ENCODE assay signal across 7 cellular contexts in genomic region chr19:44723952-44724319, GRCh38. TPM values are rescaled to one million over a fixed set of nuclear protein-coding genes. Genes with fewer than 3 reads are reported as not detected.
A peak's percentile ranks its signal among the peaks of the same experiment; 100 is the strongest.
DNase-seq lines count a peak whose midpoint lies in the region; ATAC-seq, FAIRE-seq and TF ChIP-seq lines count a peak whose summit lies in the region.

No MANE protein-coding gene starts in this region.

- TF ChIP-seq POLR2A in GM12892 (IDR thresholded peaks at IDR 0.05; ENCODE audit: low read depth, low read length) = no peak

- H3K4me3 Mint-ChIP-seq in naive B cell = no peak overlapping the region

- H3K9me3 ChIP-seq in esophagus (ENCODE audit: control insufficient read depth in 2 of 2, insufficient read depth in 1 of 2, low read depth in 1 of 2, low read length in 1 of 2) = no peaks in the 10 kb centered on the region

- H3K27me3 ChIP-seq in esophagus (ENCODE audit: control insufficient read depth in 1 of 2, insufficient read depth in 2 of 2, low read length in 2 of 2) = no peaks in the 10 kb centered on the region

- H3K4me3 ChIP-seq in esophagus (ENCODE audit: low read depth in 1 of 2, low read length in 2 of 2) = peak overlapping the region in 1 of 2 donors; percentile 18

- peak overlapping the region in 4 of 6 donors; percentile 34 to 79 (median 60) for H3K27ac Mint-ChIP-seq in naive B cell

- peaks cover 0 to 8% (median 0%) of the 10 kb centered on the region in 3 donors for H3K27me3 Mint-ChIP-seq in naive B cell

- 11 to 12% methylated on average over 7 of the region's 7 CpGs for WGBS in esophagus, 2 donors

- peak; percentile 65 for FAIRE-seq in GM12892 (lab: Jason Lieb, UNC)

- H3K4me1 ChIP-seq in esophagus (ENCODE audit: control insufficient read depth in 2 of 2, insufficient read depth in 2 of 2, low read length in 1 of 2) = peaks cover 4 to 13% of the 10 kb centered on the region in 2 donors

- H3K9me3 Mint-ChIP-seq in naive B cell = peaks cover 0 to 2% (median 0%) of the 10 kb centered on the region in 7 donors

- H3K36me3 Mint-ChIP-seq in naive B cell = no peaks in the 10 kb centered on the region

- ATAC-seq in naive B cell (ENCODE audit: low read depth in 2 of 2) = peak; percentile 73 to 80

- H3K36me3 ChIP-seq in esophagus (ENCODE audit: control insufficient read depth in 2 of 2, insufficient read depth in 2 of 2, low read length in 1 of 2) = no peaks in the 10 kb centered on the region

- peaks cover 31 to 55% (median 51%) of the 10 kb centered on the region in 3 donors for H3K4me1 Mint-ChIP-seq in naive B cell

- DNase-seq in GM12892 (ENCODE audit: insufficient read length) (peak; percentile 74), HS-27A (ENCODE audit: low read depth) (peak; percentile 80), OCI-M1 (lab: John Stamatoyannopoulos, UW) (peak; percentile 95), activated T-cell treated with anti-CD3 and anti-CD28 coated beads for 48 hours (ENCODE audit: low read depth) (peak; percentile 75), naive B cell (peak; percentile 79)
- peak; percentile 44 for DNase-seq in stimulated activated CD8-positive, alpha-beta memory T cell treated with anti-CD3 and anti-CD28 coated beads, Interleukin-7, amount 100 ng/mL, for 24 hours (ENCODE audit: low read depth)

- H3K27ac ChIP-seq in esophagus (ENCODE audit: low read depth in 2 of 2, low read length in 1 of 2) = peak overlapping the region; percentile 8 to 79

RNA-seq across cellular contexts. Expression of gene BCL3, which starts 24.6 kb away (rescaled TPM):
- 3.3 TPM for polyA plus RNA-seq in GM12892 (2012; ENCODE audit: missing spikeins)
- polyA plus RNA-seq in esophagus = 100 to 1,000 TPM in 1 of 2 donors, 10 to 100 TPM in 1; 64.5 to 107 TPM
- 10 to 100 TPM in 5 of 6 donors, 1 to 10 TPM in 1; 8.2 to 17.4 (median 14.1) TPM for polyA plus RNA-seq in naive B cell (ENCODE audit: low read depth in 6 of 6)

RNA-seq across cellular contexts. Expression of gene CEACAM16, which starts 25.0 kb away (rescaled TPM):
- not detected for polyA plus RNA-seq in GM12892 (2012; ENCODE audit: missing spikeins)
- polyA plus RNA-seq in esophagus (under 1 TPM in 1 of 2 donors, not detected in 1; 0.16 TPM), naive B cell (ENCODE audit: low read depth in 6 of 6) (not detected)

RNA-seq across cellular contexts. Expression of gene CEACAM19, which starts 52.7 kb away (rescaled TPM):
- polyA plus RNA-seq in GM12892 (2012; ENCODE audit: missing spikeins) = 0.28 TPM
- 1 to 10 TPM; 5.6 to 7.5 TPM for polyA plus RNA-seq in esophagus
- not detected for polyA plus RNA-seq in naive B cell (ENCODE audit: low read depth in 6 of 6)

RNA-seq across cellular contexts. Expression of gene CBLC, which starts 53.8 kb away (rescaled TPM):
- polyA plus RNA-seq in GM12892 (2012; ENCODE audit: missing spikeins) = not detected
- polyA plus RNA-seq in esophagus = 10 to 100 TPM; 35.0 to 39.4 TPM
- not detected for polyA plus RNA-seq in naive B cell (ENCODE audit: low read depth in 6 of 6)

Comparison
In these comparisons a context has a peak if more than half of its experiments do, and no peak if none do; other contexts are left out.
1. DNase-seq: peak in every context shown above with its lines; median percentile 95 in OCI-M1; 80 in HS-27A; 79 in naive B cell; 75 in activated T-cell treated with anti-CD3 and anti-CD28 coated beads for 48 hours; 74 in GM12892; 44 in stimulated activated CD8-positive, alpha-beta memory T cell treated with anti-CD3 and anti-CD28 coated beads, Interleukin-7, amount 100 ng/mL, for 24 hours.
2. RNA of gene CEACAM19, which starts 52.7 kb away (polyA plus RNA-seq): 5.6 to 7.5 TPM in esophagus; not detected in naive B cell; every median in the first group is over 4 times any median in the second.